Comparison of ENCODE assay signal across 24 cellular contexts in the genomic region with DNA sequence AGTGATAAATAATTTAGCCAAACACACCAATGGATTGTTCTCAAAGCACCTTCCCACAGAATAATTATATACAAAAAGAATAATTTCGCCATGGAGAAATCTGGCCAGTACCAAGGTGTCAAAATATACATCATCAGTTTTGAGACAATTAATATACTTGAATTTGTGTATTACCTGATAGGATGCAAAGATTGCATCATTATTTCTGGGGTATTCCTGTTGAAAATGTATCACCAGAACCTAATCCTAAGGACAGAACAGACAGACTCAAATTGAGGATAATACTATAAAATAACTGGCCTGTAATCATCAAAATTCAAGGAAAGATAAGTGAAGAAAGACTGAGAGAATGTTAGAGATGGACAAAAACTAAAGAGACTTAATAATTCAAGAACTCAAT.
"Had no signal": no experiment of that assay in that cellular context is flagged by ENCODE, and none has a peak within 500 bp of the region (broad histone marks: within the 10 kb centered on the region; RNA-seq: fewer than 3 reads in every experiment).

No MANE protein-coding gene starts in this region.

- DNase-seq: islet precursor cell; lower lobe of right lung; mammary epithelial cell; mesenchymal stem cell; naive thymus-derived CD8-positive, alpha-beta T cell; nucleus accumbens; pancreas; posterior cingulate gyrus; psoas muscle; stimulated activated CD4-positive, alpha-beta T cell treated with anti-CD3 and anti-CD28 coated beads, Interleukin-12 subunit alpha, Interleukin-12 subunit beta, amount 100 ng/mL, for 4 hours; stimulated activated CD4-positive, alpha-beta T cell treated with anti-CD3 and anti-CD28 coated beads, Interleukin-15, amount 100 ng/mL, for 24 hours; stimulated activated CD4-positive, alpha-beta T cell treated with anti-CD3 and anti-CD28 coated beads, Interleukin-2, amount 100 ng/mL, for 24 hours; stimulated activated CD4-positive, alpha-beta T cell treated with anti-CD3 and anti-CD28 coated beads, Interleukin-4, amount 100 ng/mL, for 1 hour; stimulated activated naive B cell treated with anti-CD40 and anti-IgM and Interleukin-4, amounts not matched to agents 10 μg/mL and 1 μg/mL and 100 μg/mL, for 72 hours; stimulated activated naive CD8-positive, alpha-beta T cell treated with anti-CD3 and anti-CD28 coated beads, Interleukin-15, Interleukin-2, amounts not matched to agents 100 U/mL and 50 U/mL, for 24 hours; stomach; testis; thyroid gland; transverse colon; upper lobe of left lung had no signal

- H3K4me3 ChIP-seq: lower lobe of right lung, pancreas, psoas muscle, skin epidermis, stomach, testis, thyroid gland, transverse colon, upper lobe of left lung, vagina had no signal

- H3K9me3 ChIP-seq: lower lobe of right lung, pancreas, psoas muscle, stomach, testis, thyroid gland, transverse colon, upper lobe of left lung, vagina had no signal

- H3K27ac ChIP-seq: lower lobe of right lung, pancreas, psoas muscle, skin epidermis, stomach, testis, thyroid gland, transverse colon, upper lobe of left lung, vagina had no signal

- H3K36me3 ChIP-seq: lower lobe of right lung, pancreas, stomach, thyroid gland, transverse colon, upper lobe of left lung, vagina had no signal

- H3K27me3 ChIP-seq: pancreas, stomach, testis, thyroid gland, transverse colon, upper lobe of left lung, vagina had no signal

- ATAC-seq: left lobe of liver; lower lobe of right lung; naive thymus-derived CD8-positive, alpha-beta T cell; pancreas; psoas muscle; sciatic nerve; stimulated activated naive B cell treated with anti-CD40 and anti-IgM and Interleukin-4, amounts not matched to agents 10 μg/mL and 1 μg/mL and 100 μg/mL, for 72 hours; stimulated activated naive CD8-positive, alpha-beta T cell treated with anti-CD3 and anti-CD28 coated beads, Interleukin-15, Interleukin-2, amounts not matched to agents 100 U/mL and 50 U/mL, for 24 hours had no signal
